12 cellular contexts compared by ENCODE assay signal in genomic region chr19:14371321-14371821, GRCh38. TPM values are rescaled to one million over a fixed set of nuclear protein-coding genes. Genes with fewer than 3 reads are reported as not detected.
A peak's percentile ranks its signal among the peaks of the same experiment; 100 is the strongest.
DNase-seq lines count a peak whose midpoint lies in the region; ATAC-seq and TF ChIP-seq lines count a peak whose summit lies in the region.
"Had no signal": no experiment of that assay in that cellular context is flagged by ENCODE, and none has a peak within 500 bp of the region (broad histone marks: within the 10 kb centered on the region; RNA-seq: fewer than 3 reads in every experiment).

No MANE protein-coding gene starts in this region.

- H3K27ac ChIP-seq in ascending aorta (peak overlapping the region; percentile 91 to 92), tibial nerve (peak overlapping the region in 1 of 4 donors; percentile 85), foreskin keratinocyte (no peak overlapping the region)
- H3K27ac ChIP-seq: brain microvascular endothelial cell had no signal

- no peaks in the 10 kb centered on the region for H3K9me3 ChIP-seq in ascending aorta
- H3K9me3 ChIP-seq in tibial nerve: no peaks in the 10 kb centered on the region
- H3K9me3 ChIP-seq: psoas muscle had no signal

- H3K4me1 Mint-ChIP-seq in natural killer cell treated with Interleukin-12 subunit alpha and Interleukin-12 subunit beta and Interleukin-15 and Interleukin-18, amount 100 ng/mL, for 72 hours (ENCODE audit: low read depth in 2 of 2): peaks cover 57 to 59% of the 10 kb centered on the region in 2 donors
- peaks cover 15% of the 10 kb centered on the region for H3K4me1 Mint-ChIP-seq in HFFc6 (ENCODE audit: low read depth)

- no peak for TF ChIP-seq EP300 in tibial nerve (IDR thresholded peaks at IDR 0.05)

- peak overlapping the region; percentile 80 for H3K4me3 Mint-ChIP-seq in natural killer cell treated with Interleukin-12 subunit alpha and Interleukin-12 subunit beta and Interleukin-15 and Interleukin-18, amount 100 ng/mL, for 72 hours
- H3K4me3 Mint-ChIP-seq in HFFc6: no peak overlapping the region

- no peak for TF ChIP-seq POLR2A in tibial nerve (IDR thresholded peaks at IDR 0.05)

- TF ChIP-seq CTCF in ascending aorta (IDR thresholded peaks at IDR 0.05) (no peak), HFFc6 (IDR thresholded peaks at IDR 0.05) (no peak), tibial nerve (IDR thresholded peaks at IDR 0.05) (no peak), foreskin keratinocyte (conservative IDR thresholded peaks at IDR 0.05) (no peak)

- DNase-seq in CD1c-positive myeloid dendritic cell (ENCODE audit: extremely low spot score) (peak; percentile 55), GF-D8 (lab: John Stamatoyannopoulos, UW) (peak; percentile 24), ascending aorta (ENCODE audit: low spot score in 2 of 2) (no peak), HFFc6 (no peak), tibial nerve (ENCODE audit: low spot score in 2 of 2) (no peak), foreskin keratinocyte (no peak)
- DNase-seq in natural killer cell treated with Interleukin-12 subunit alpha and Interleukin-12 subunit beta and Interleukin-15 and Interleukin-18, amount 100 ng/mL, for 72 hours (ENCODE audit: low spot score): no peak
- DNase-seq: brain microvascular endothelial cell, NCI-H2029, NCI-H774, psoas muscle, SHP77 had no signal

- H3K27me3 ChIP-seq in ascending aorta: no peaks in the 10 kb centered on the region
- H3K27me3 ChIP-seq in tibial nerve: no peaks in the 10 kb centered on the region
- no peaks in the 10 kb centered on the region for H3K27me3 ChIP-seq in foreskin keratinocyte
- H3K27me3 ChIP-seq: brain microvascular endothelial cell had no signal

- H3K4me3 ChIP-seq in ascending aorta: no peak overlapping the region
- H3K4me3 ChIP-seq in tibial nerve: no peak overlapping the region
- H3K4me3 ChIP-seq: psoas muscle had no signal

- intact Hi-C loops in ascending aorta (cut with DNase I): no loop called here

- no peak for ATAC-seq in natural killer cell treated with Interleukin-12 subunit alpha and Interleukin-12 subunit beta and Interleukin-15 and Interleukin-18, amount 100 ng/mL, for 72 hours
- no peak for ATAC-seq in foreskin keratinocyte
- ATAC-seq: psoas muscle had no signal

- H3K27me3 Mint-ChIP-seq in natural killer cell treated with Interleukin-12 subunit alpha and Interleukin-12 subunit beta and Interleukin-15 and Interleukin-18, amount 100 ng/mL, for 72 hours: no peaks in the 10 kb centered on the region
- peaks cover 5% of the 10 kb centered on the region for H3K27me3 Mint-ChIP-seq in HFFc6 (ENCODE audit: insufficient read depth)

- peak overlapping the region; percentile 94 to 100 for H3K27ac Mint-ChIP-seq in natural killer cell treated with Interleukin-12 subunit alpha and Interleukin-12 subunit beta and Interleukin-15 and Interleukin-18, amount 100 ng/mL, for 72 hours
- no peak overlapping the region for H3K27ac Mint-ChIP-seq in HFFc6

- no peaks in the 10 kb centered on the region for H3K36me3 ChIP-seq in ascending aorta
- no peaks in the 10 kb centered on the region for H3K36me3 ChIP-seq in tibial nerve
- H3K36me3 ChIP-seq: brain microvascular endothelial cell had no signal

- H3K4me1 ChIP-seq in ascending aorta: peaks cover 12 to 40% of the 10 kb centered on the region in 2 donors
- H3K4me1 ChIP-seq in tibial nerve: peaks cover 0 to 36% (median 28%) of the 10 kb centered on the region in 4 donors
- H3K4me1 ChIP-seq in foreskin keratinocyte: no peaks in the 10 kb centered on the region

- H3K9me3 Mint-ChIP-seq in natural killer cell treated with Interleukin-12 subunit alpha and Interleukin-12 subunit beta and Interleukin-15 and Interleukin-18, amount 100 ng/mL, for 72 hours: no peaks in the 10 kb centered on the region
- no peaks in the 10 kb centered on the region for H3K9me3 Mint-ChIP-seq in HFFc6

- WGBS in tibial nerve, 2 donors: 82 to 89% methylated on average over 9 of the region's 9 CpGs

- no peaks in the 10 kb centered on the region for H3K36me3 Mint-ChIP-seq in natural killer cell treated with Interleukin-12 subunit alpha and Interleukin-12 subunit beta and Interleukin-15 and Interleukin-18, amount 100 ng/mL, for 72 hours
- no peaks in the 10 kb centered on the region for H3K36me3 Mint-ChIP-seq in HFFc6 (ENCODE audit: low read depth)

RNA-seq across cellular contexts. Expression of gene ADGRE5, which starts 9.9 kb away (rescaled TPM):
- total RNA-seq in ascending aorta (201 TPM), tibial nerve (10 to 100 TPM; 22.0 to 40.9 (median 27.7) TPM), foreskin keratinocyte (13.7 and 16.8 TPM in 2 replicates)
- total RNA-seq in natural killer cell treated with Interleukin-12 subunit alpha and Interleukin-12 subunit beta and Interleukin-15 and Interleukin-18, amount 100 ng/mL, for 72 hours: 100 to 1,000 TPM; 348 to 798 TPM
- total RNA-seq in HFFc6 (2021; fragmentation: NEBNext Ultra II Directional; extraction: Animal tissue kit (Norgen Biotek cat#: 25700)): 10 to 100 TPM; 79.7 to 91.9 (median 85.4) TPM
- 14.5 and 19.6 TPM in 2 replicates for polyA plus RNA-seq in foreskin keratinocyte

RNA-seq across cellular contexts. Expression of gene DDX39A, which starts 47.8 kb away (rescaled TPM):
- 83.4 TPM for total RNA-seq in ascending aorta
- total RNA-seq in natural killer cell treated with Interleukin-12 subunit alpha and Interleukin-12 subunit beta and Interleukin-15 and Interleukin-18, amount 100 ng/mL, for 72 hours: 100 to 1,000 TPM; 225 to 449 TPM
- 10 to 100 TPM; 52.5 to 82.7 (median 78.0) TPM for total RNA-seq in HFFc6 (2021; fragmentation: NEBNext Ultra II Directional; extraction: Animal tissue kit (Norgen Biotek cat#: 25700))
- 100 to 1,000 TPM in 2 of 4 donors, 10 to 100 TPM in 2; 60.7 to 136 (median 92.6) TPM for total RNA-seq in tibial nerve
- 104 and 132 TPM in 2 replicates for total RNA-seq in foreskin keratinocyte
- 123 and 146 TPM in 2 replicates for polyA plus RNA-seq in foreskin keratinocyte

Comparison
In these comparisons a context has a peak if more than half of its experiments do, and no peak if none do; other contexts are left out.
1. DNase-seq: peak in CD1c-positive myeloid dendritic cell (single experiment) and GF-D8 (single experiment); none in ascending aorta (0 of 2), natural killer cell treated with Interleukin-12 subunit alpha and Interleukin-12 subunit beta and Interleukin-15 and Interleukin-18, amount 100 ng/mL, for 72 hours (single experiment), HFFc6 (single experiment), tibial nerve (0 of 2) and foreskin keratinocyte (0 of 2).